In the genomic region with DNA sequence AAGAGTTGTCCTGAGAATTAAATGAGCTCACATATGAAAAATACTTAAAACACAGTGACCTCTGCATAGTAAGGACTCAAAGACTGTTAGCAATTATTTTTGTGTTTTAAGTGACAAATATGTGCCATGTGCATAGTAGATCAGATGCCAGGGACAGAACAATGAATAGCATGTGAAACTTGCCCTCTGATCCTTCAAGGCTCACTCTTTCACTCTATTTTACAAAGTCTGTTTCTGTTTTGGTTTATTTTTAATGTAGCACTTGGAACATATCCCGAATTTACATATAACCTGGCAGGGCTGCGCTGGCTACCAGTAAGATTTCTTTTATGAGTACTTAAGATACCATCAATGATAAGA, we compare ENCODE assay signal across 2 cellular contexts.
TF ChIP-seq lines count a peak whose summit lies in the region.

No MANE protein-coding gene starts in this region.

TF ChIP-seq in IMR-90, 13 proteins besides CTCF, POLR2A, EP300 and RAD21:
- TF ChIP-seq RCOR1 (IDR thresholded peaks at IDR 0.05; ENCODE audit: insufficient replicate concordance, low read length) (no peak), MAFK (IDR thresholded peaks at IDR 0.05; ENCODE audit: low read depth, low read length) (no peak), MAZ (IDR thresholded peaks at IDR 0.05; ENCODE audit: borderline replicate concordance, low read depth, low read length) (no peak), FOS (IDR thresholded peaks at IDR 0.05; ENCODE audit: low read depth, low read length) (no peak), CEBPB (IDR thresholded peaks at IDR 0.05; ENCODE audit: low read depth, low read length) (no peak)
- TF ChIP-seq, protein P1, sequence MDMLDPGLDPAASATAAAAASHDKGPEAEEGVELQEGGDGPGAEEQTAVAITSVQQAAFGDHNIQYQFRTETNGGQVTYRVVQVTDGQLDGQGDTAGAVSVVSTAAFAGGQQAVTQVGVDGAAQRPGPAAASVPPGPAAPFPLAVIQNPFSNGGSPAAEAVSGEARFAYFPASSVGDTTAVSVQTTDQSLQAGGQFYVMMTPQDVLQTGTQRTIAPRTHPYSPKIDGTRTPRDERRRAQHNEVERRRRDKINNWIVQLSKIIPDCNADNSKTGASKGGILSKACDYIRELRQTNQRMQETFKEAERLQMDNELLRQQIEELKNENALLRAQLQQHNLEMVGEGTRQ (IDR thresholded peaks at IDR 0.05; ENCODE audit: low read depth, low read length), result no peak
TF ChIP-seq in IMR-90: peak in this region for 0.

TF ChIP-seq in GM12878, 131 proteins besides CTCF, POLR2A, EP300 and RAD21:
- TF ChIP-seq SREBF2 (IDR thresholded peaks at IDR 0.05; ENCODE audit: low read length) (no peak), BRCA1 (IDR thresholded peaks at IDR 0.05; ENCODE audit: low read depth, low read length) (no peak), SPI1 (IDR thresholded peaks at IDR 0.05; ENCODE audit: borderline replicate concordance, insufficient read depth, low read depth, low read length) (no peak), KAT2A (conservative IDR thresholded peaks at IDR 0.05; ENCODE audit: control insufficient read depth, low read depth, low read length) (no peak), CHD1 (IDR thresholded peaks at IDR 0.05; ENCODE audit: low read depth, low read length) (no peak)
- TF ChIP-seq, protein P2, sequence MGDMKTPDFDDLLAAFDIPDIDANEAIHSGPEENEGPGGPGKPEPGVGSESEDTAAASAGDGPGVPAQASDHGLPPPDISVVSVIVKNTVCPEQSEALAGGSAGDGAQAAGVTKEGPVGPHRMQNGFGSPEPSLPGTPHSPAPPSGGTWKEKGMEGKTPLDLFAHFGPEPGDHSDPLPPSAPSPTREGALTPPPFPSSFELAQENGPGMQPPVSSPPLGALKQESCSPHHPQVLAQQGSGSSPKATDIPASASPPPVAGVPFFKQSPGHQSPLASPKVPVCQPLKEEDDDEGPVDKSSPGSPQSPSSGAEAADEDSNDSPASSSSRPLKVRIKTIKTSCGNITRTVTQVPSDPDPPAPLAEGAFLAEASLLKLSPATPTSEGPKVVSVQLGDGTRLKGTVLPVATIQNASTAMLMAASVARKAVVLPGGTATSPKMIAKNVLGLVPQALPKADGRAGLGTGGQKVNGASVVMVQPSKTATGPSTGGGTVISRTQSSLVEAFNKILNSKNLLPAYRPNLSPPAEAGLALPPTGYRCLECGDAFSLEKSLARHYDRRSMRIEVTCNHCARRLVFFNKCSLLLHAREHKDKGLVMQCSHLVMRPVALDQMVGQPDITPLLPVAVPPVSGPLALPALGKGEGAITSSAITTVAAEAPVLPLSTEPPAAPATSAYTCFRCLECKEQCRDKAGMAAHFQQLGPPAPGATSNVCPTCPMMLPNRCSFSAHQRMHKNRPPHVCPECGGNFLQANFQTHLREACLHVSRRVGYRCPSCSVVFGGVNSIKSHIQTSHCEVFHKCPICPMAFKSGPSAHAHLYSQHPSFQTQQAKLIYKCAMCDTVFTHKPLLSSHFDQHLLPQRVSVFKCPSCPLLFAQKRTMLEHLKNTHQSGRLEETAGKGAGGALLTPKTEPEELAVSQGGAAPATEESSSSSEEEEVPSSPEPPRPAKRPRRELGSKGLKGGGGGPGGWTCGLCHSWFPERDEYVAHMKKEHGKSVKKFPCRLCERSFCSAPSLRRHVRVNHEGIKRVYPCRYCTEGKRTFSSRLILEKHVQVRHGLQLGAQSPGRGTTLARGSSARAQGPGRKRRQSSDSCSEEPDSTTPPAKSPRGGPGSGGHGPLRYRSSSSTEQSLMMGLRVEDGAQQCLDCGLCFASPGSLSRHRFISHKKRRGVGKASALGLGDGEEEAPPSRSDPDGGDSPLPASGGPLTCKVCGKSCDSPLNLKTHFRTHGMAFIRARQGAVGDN (IDR thresholded peaks at IDR 0.05), result peak; percentile 24; the same call in 1 of the 2 replicates
